Comparison of ENCODE assay signal across 11 cellular contexts in genomic region chr9:71844808-71845207, GRCh38.
"Had no signal": no experiment of that assay in that cellular context is flagged by ENCODE, and none has a peak within 500 bp of the region (broad histone marks: within the 10 kb centered on the region; RNA-seq: fewer than 3 reads in every experiment).

No MANE protein-coding gene starts in this region.

- FAIRE-seq: H1 had no signal

- H3K27ac Mint-ChIP-seq: HFFc6 had no signal

- H3K4me3 ChIP-seq: GM23248, HAP-1 had no signal

- H3K27ac ChIP-seq: GM23248, HL-60, KMS-11 had no signal

- H3K4me2 ChIP-seq: KMS-11 had no signal

- H3K4me1 ChIP-seq: HAP-1 had no signal

- H3K4me3 Mint-ChIP-seq: HFFc6 had no signal

- H3K9ac ChIP-seq: GM23248, KMS-11 had no signal

- H2AFZ ChIP-seq: GM23248 had no signal

- H3K9me3 ChIP-seq: HAP-1 had no signal

- ATAC-seq: HCT116 had no signal

- H3K36me3 ChIP-seq: HAP-1 had no signal

- DNase-seq: GM23248, H7, HFFc6, IMR-90, Karpas-422, KBM-7 had no signal
